ENCODE assay signal across 8 cellular contexts in genomic region chr22:38755911-38756532, GRCh38. TPM values are rescaled to one million over a fixed set of nuclear protein-coding genes. Genes with fewer than 3 reads are reported as not detected.
DNase-seq lines count a peak whose midpoint lies in the region; ATAC-seq and TF ChIP-seq lines count a peak whose summit lies in the region.

TSS of gene SUN2 (minus strand) at chr22:38755998. CDS start at chr22:38752628, 3,370 bp downstream.

- peaks cover 52% of the 10 kb centered on the region for H3K4me1 Mint-ChIP-seq in activated naive CD4-positive, alpha-beta T cell treated with anti-CD3 and anti-CD28 coated beads for 36 hours (ENCODE audit: low read depth)

- H3K9me3 Mint-ChIP-seq in activated naive CD4-positive, alpha-beta T cell treated with anti-CD3 and anti-CD28 coated beads for 36 hours = no peaks in the 10 kb centered on the region

- peak within 1 kb of the TSS; percentile 92 for H3K27ac Mint-ChIP-seq in activated naive CD4-positive, alpha-beta T cell treated with anti-CD3 and anti-CD28 coated beads for 36 hours

- DNase-seq in DMS114 treated with DMSO at 0.1 percent for 48 hours (lab: John Stamatoyannopoulos, UW; ENCODE audit: unreplicated experiment) = peak; percentile 47
- DNase-seq in HuH-7.5 (ENCODE audit: low spot score) = peak; percentile 96
- no peak for DNase-seq in SK-N-MC (ENCODE audit: low read depth, low spot score)
- peak; percentile 94 for DNase-seq in activated naive CD4-positive, alpha-beta T cell treated with anti-CD3 and anti-CD28 coated beads for 36 hours

- H3K27me3 ChIP-seq in gastroesophageal sphincter = no peaks in the 10 kb centered on the region
- H3K27me3 ChIP-seq in neutrophil = no peaks in the 10 kb centered on the region

- no peaks in the 10 kb centered on the region for H3K27me3 Mint-ChIP-seq in activated naive CD4-positive, alpha-beta T cell treated with anti-CD3 and anti-CD28 coated beads for 36 hours (ENCODE audit: low read depth)

- CTCF ChIA-PET in activated naive CD4-positive, alpha-beta T cell treated with anti-CD3 and anti-CD28 coated beads for 36 hours (lab: Charles Lee) = interaction anchor here (1.2 to 1.5 kb wide), 3 partner anchors 10 to 23 kb away, joined by 3 to 12 read pairs (median 7); no protein-coding TSS in a partner anchor

- peaks cover 20% of the 10 kb centered on the region for H3K36me3 Mint-ChIP-seq in activated naive CD4-positive, alpha-beta T cell treated with anti-CD3 and anti-CD28 coated beads for 36 hours (ENCODE audit: low read depth)

- peak within 1 kb of the TSS; percentile 86 for H3K4me3 ChIP-seq in SK-N-MC
- H3K4me3 ChIP-seq in gastroesophageal sphincter = peak within 1 kb of the TSS; percentile 46 to 87
- H3K4me3 ChIP-seq in neutrophil (ENCODE audit: low read depth in 1 of 2, low read length in 1 of 2) = peak within 1 kb of the TSS; percentile 84 to 89

- H3K27ac ChIP-seq in SK-N-MC (0 out of 2 replicates have a peak within 1 kb of the TSS, but pooled peaks have one; percentile 10), gastroesophageal sphincter (peak within 1 kb of the TSS; percentile 92 to 100 (median 96)), neutrophil (peak within 1 kb of the TSS; percentile 99)

- peak within 1 kb of the TSS; percentile 92 for H3K4me3 Mint-ChIP-seq in activated naive CD4-positive, alpha-beta T cell treated with anti-CD3 and anti-CD28 coated beads for 36 hours

- no peak for TF ChIP-seq EP300 in gastroesophageal sphincter (IDR thresholded peaks at IDR 0.05)

- H3K36me3 ChIP-seq in SK-N-MC (ENCODE audit: insufficient read depth, low read length) (peaks cover 14% of the 10 kb centered on the region; the same call in 1 of the 2 replicates), gastroesophageal sphincter (peaks cover under 1 to 27% of the 10 kb centered on the region in 2 donors), neutrophil (peaks cover 14% of the 10 kb centered on the region)

- intact Hi-C loops in activated naive CD4-positive, alpha-beta T cell treated with anti-CD3 and anti-CD28 coated beads for 36 hours (cut with micrococcal nuclease) = loop anchor here (2.0 to 10.0 kb wide), 6 partner anchors 39 to 574 kb away; partner anchors contain the start of genes DNAL4, MAFF, NPTXR and PLA2G6

- WGBS in gastroesophageal sphincter (ENCODE audit: low coverage in 1 of 2), 2 donors = 0% methylated on average over 8 of the region's 68 CpGs; no CpG with 5 or more reads in 1 of the 2 donors

- peak; percentile 59 for ATAC-seq in GM21381 (IDR thresholded peaks at IDR 0.05; ENCODE audit: unreplicated experiment)
- ATAC-seq in gastroesophageal sphincter = peak; percentile 89

- H3K9me3 ChIP-seq in SK-N-MC (ENCODE audit: low read depth, low read length) (no peaks in the 10 kb centered on the region), gastroesophageal sphincter (no peaks in the 10 kb centered on the region), neutrophil (no peaks in the 10 kb centered on the region)

- TF ChIP-seq CTCF in gastroesophageal sphincter (IDR thresholded peaks at IDR 0.05) (peak in 1 of 4 experiments; percentile 7), neutrophil (IDR thresholded peaks at IDR 0.05) (no peak), subcutaneous adipose tissue (IDR thresholded peaks at IDR 0.05; ENCODE audit: low read depth) (no peak)

- H3K9ac ChIP-seq in SK-N-MC (ENCODE audit: insufficient read length) = peak within 1 kb of the TSS; percentile 86

- peak; percentile 78 to 97 for TF ChIP-seq POLR2A in gastroesophageal sphincter (IDR thresholded peaks at IDR 0.05)

- H3K4me1 ChIP-seq in gastroesophageal sphincter = peaks cover 5 to 49% (median 20%) of the 10 kb centered on the region in 3 donors
- H3K4me1 ChIP-seq in neutrophil (ENCODE audit: control insufficient read depth in 1 of 2, insufficient read depth in 1 of 2, low read depth in 1 of 2, low read length in 1 of 2) = peaks cover 59 to 60% of the 10 kb centered on the region in 2 experiments

RNA-seq across cellular contexts. Expression of gene SUN2, which starts in this region (rescaled TPM):
- total RNA-seq in activated naive CD4-positive, alpha-beta T cell treated with anti-CD3 and anti-CD28 coated beads for 36 hours = 100 to 1,000 TPM; 120 to 121 TPM
- total RNA-seq in gastroesophageal sphincter (100 to 1,000 TPM; 339 to 594 (median 409) TPM), subcutaneous adipose tissue (100 to 1,000 TPM; 177 to 749 (median 361) TPM)

Comparison
In these comparisons a context has a peak if more than half of its experiments do, and no peak if none do; other contexts are left out.
1. H3K27ac ChIP-seq: peak in every context shown above with its lines; median percentile 99 in neutrophil; 96 in gastroesophageal sphincter; 10 in SK-N-MC.